18 cellular contexts compared by ENCODE assay signal in the genomic region with DNA sequence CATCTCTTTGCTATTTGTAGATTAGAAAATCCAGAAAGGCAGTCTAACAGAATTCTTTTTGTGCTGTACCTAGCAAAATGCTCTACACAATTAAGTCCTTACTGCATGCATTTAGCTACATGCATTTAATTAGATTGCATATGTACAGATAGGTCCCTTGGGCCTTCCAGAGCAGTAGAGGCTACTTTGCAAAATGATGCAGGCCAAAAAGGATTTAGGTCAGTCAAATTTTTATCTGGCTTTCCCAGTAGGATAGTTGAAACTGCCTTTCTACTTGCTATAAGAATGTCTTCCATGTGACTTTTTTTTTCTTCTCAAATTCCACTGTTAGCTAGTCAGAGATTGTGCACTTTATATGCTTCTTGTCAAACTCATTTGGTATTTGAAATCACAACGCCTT. TPM values are rescaled to one million over a fixed set of nuclear protein-coding genes. Genes with fewer than 3 reads are reported as not detected.
"Had no signal": no experiment of that assay in that cellular context is flagged by ENCODE, and none has a peak within 500 bp of the region (broad histone marks: within the 10 kb centered on the region; RNA-seq: fewer than 3 reads in every experiment).

No MANE protein-coding gene starts in this region.

- H3K4me3 Mint-ChIP-seq: endodermal cell; memory B cell; naive thymus-derived CD4-positive, alpha-beta T cell; stimulated activated naive B cell treated with anti-CD40 and anti-IgM and Interleukin-4, amounts not matched to agents 10 μg/mL and 1 μg/mL and 100 μg/mL, for 72 hours; stimulated activated naive CD8-positive, alpha-beta T cell treated with anti-CD3 and anti-CD28 coated beads, Interleukin-15, amount 100 ng/mL, for 72 hours had no signal

- H3K27ac Mint-ChIP-seq: memory B cell; naive thymus-derived CD4-positive, alpha-beta T cell; stimulated activated naive B cell treated with anti-CD40 and anti-IgM and Interleukin-4, amounts not matched to agents 10 μg/mL and 1 μg/mL and 100 μg/mL, for 72 hours; stimulated activated naive CD8-positive, alpha-beta T cell treated with anti-CD3 and anti-CD28 coated beads, Interleukin-15, amount 100 ng/mL, for 72 hours had no signal

- FAIRE-seq: kidney had no signal

- DNase-seq: effector CD4-positive, alpha-beta T cell; foreskin melanocyte; head of caudate nucleus; kidney; left cardiac atrium; left ventricle myocardium inferior; lower lobe of right lung; naive thymus-derived CD4-positive, alpha-beta T cell; posterior cingulate gyrus; sigmoid colon; stimulated activated CD4-positive, alpha-beta T cell treated with anti-CD3 and anti-CD28 coated beads, Interleukin-2, amount 100 ng/mL, for 24 hours; stimulated activated CD4-positive, alpha-beta T cell treated with anti-CD3 and anti-CD28 coated beads, Interleukin-4, amount 100 ng/mL, for 4 hours; stimulated activated naive B cell treated with anti-CD40 and anti-IgM and Interleukin-4, amounts not matched to agents 10 μg/mL and 1 μg/mL and 100 μg/mL, for 72 hours; stimulated activated naive CD8-positive, alpha-beta T cell treated with anti-CD3 and anti-CD28 coated beads, Interleukin-15, amount 100 ng/mL, for 72 hours; testis; upper lobe of right lung had no signal

- H3K36me3 Mint-ChIP-seq: memory B cell; naive thymus-derived CD4-positive, alpha-beta T cell; stimulated activated naive B cell treated with anti-CD40 and anti-IgM and Interleukin-4, amounts not matched to agents 10 μg/mL and 1 μg/mL and 100 μg/mL, for 72 hours had no signal

- H3K27me3 Mint-ChIP-seq: memory B cell; naive thymus-derived CD4-positive, alpha-beta T cell; stimulated activated naive B cell treated with anti-CD40 and anti-IgM and Interleukin-4, amounts not matched to agents 10 μg/mL and 1 μg/mL and 100 μg/mL, for 72 hours; stimulated activated naive CD8-positive, alpha-beta T cell treated with anti-CD3 and anti-CD28 coated beads, Interleukin-15, amount 100 ng/mL, for 72 hours had no signal

- H3K9me3 Mint-ChIP-seq: endodermal cell had no signal

- H3K4me1 Mint-ChIP-seq: memory B cell; naive thymus-derived CD4-positive, alpha-beta T cell; stimulated activated naive B cell treated with anti-CD40 and anti-IgM and Interleukin-4, amounts not matched to agents 10 μg/mL and 1 μg/mL and 100 μg/mL, for 72 hours; stimulated activated naive CD8-positive, alpha-beta T cell treated with anti-CD3 and anti-CD28 coated beads, Interleukin-15, amount 100 ng/mL, for 72 hours had no signal

RNA-seq across cellular contexts. Expression of a gene that starts 19.3 kb away (rescaled TPM):
- polyA plus RNA-seq: naive thymus-derived CD4-positive, alpha-beta T cell had no signal
